Comparison of ENCODE assay signal across 17 cellular contexts in the genomic region with DNA sequence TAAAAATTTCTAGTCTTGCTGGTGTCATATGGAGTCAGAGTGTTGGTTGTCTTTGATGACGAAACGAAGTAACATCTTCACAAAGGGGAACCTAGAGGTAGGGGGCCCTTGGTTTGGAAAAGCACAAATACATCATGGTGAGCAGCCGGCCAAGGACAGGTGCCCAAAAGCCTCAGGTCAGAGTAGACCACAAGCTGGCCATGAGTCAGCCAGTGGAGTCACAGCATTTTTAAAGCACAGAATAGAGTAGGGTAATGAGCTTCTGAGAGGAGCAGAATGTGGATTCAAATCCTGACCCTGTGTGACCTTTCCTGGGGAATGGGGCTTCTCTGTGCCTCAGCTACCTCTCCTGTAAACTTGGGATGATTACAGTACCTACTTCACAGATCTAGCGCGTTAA. TPM values are rescaled to one million over a fixed set of nuclear protein-coding genes. Genes with fewer than 3 reads are reported as not detected.
A peak's percentile ranks its signal among the peaks of the same experiment; 100 is the strongest.
DNase-seq lines count a peak whose midpoint lies in the region; ATAC-seq and FAIRE-seq lines count a peak whose summit lies in the region.
"Had no signal": no experiment of that assay in that cellular context is flagged by ENCODE, and none has a peak within 500 bp of the region (broad histone marks: within the 10 kb centered on the region; RNA-seq: fewer than 3 reads in every experiment).

No MANE protein-coding gene starts in this region.

- H3K27me3 ChIP-seq in right cardiac atrium (ENCODE audit: control insufficient read depth, insufficient read depth) = no peaks in the 10 kb centered on the region

- FAIRE-seq in RCC 7860 (lab: Jason Lieb, UNC) (peak; percentile 23), urothelium cell line (lab: Jason Lieb, UNC) (no peak)
- FAIRE-seq: HepG2 had no signal

- peak overlapping the region; percentile 66 for H3K27ac ChIP-seq in right cardiac atrium (ENCODE audit: low read length)
- H3K27ac ChIP-seq: KMS-11, PC-9 had no signal

- no peaks in the 10 kb centered on the region for H3K4me1 ChIP-seq in right cardiac atrium (ENCODE audit: control insufficient read depth, insufficient read depth, low read length)

- intact Hi-C loops in right cardiac atrium (cut with DNase I) (no loop called here), cardiac septum (cut with DNase I) (loop anchor here (10.0 kb wide), 1 partner anchor 185 kb away; no protein-coding TSS in a partner anchor)

- 84% methylated on average over 5 of the region's 5 CpGs for WGBS in right cardiac atrium

- ATAC-seq in right cardiac atrium = no peak
- ATAC-seq in HG03460 (IDR thresholded peaks at IDR 0.05; ENCODE audit: unreplicated experiment) = no peak

- no peak for DNase-seq in right cardiac atrium
- no peak for DNase-seq in cardiac septum (ENCODE audit: low spot score)
- no peak for DNase-seq in RCC 7860 (ENCODE audit: low spot score)
- DNase-seq in myocyte (ENCODE audit: low read depth) = peak; percentile 93
- no peak for DNase-seq in urothelium cell line (ENCODE audit: low spot score)
- no peak for DNase-seq in hepatic stellate cell (ENCODE audit: low spot score)
- DNase-seq: DMS79 treated with DMSO at 0.1 percent for 48 hours, NCI-H1048, NCI-H1436 treated with DMSO at 0.1 percent for 48 hours, NCI-H2029 treated with DMSO at 0.1 percent for 48 hours, NCI-H2171, NCI-H526, PC-9 had no signal

- H3K4me3 ChIP-seq in right cardiac atrium (ENCODE audit: low read length) = no peak overlapping the region
- H3K4me3 ChIP-seq: PC-9 had no signal

- no peaks in the 10 kb centered on the region for H3K9me3 ChIP-seq in right cardiac atrium (ENCODE audit: control insufficient read depth, low read length)

RNA-seq across cellular contexts. Expression of a gene that starts 5.3 kb away (rescaled TPM):
- total RNA-seq in right cardiac atrium = 100 to 1,000 TPM in 2 of 4 donors, 10 to 100 TPM in 2; 79.7 to 134 (median 106) TPM
- 105 TPM for polyA plus RNA-seq in right cardiac atrium
- total RNA-seq in cardiac septum = 149 TPM
- total RNA-seq in myocyte = 31.8 and 34.0 TPM in 2 replicates
- 5.9 TPM for polyA plus RNA-seq in myocyte (2012)
- polyA plus RNA-seq: CD14-positive monocyte had no signal
